12 cellular contexts compared by ENCODE assay signal in genomic region chr1:173410133-173410793, GRCh38.
DNase-seq lines count a peak whose midpoint lies in the region; ATAC-seq and TF ChIP-seq lines count a peak whose summit lies in the region.
"Had no signal": no experiment of that assay in that cellular context is flagged by ENCODE, and none has a peak within 500 bp of the region (broad histone marks: within the 10 kb centered on the region; RNA-seq: fewer than 3 reads in every experiment).

No MANE protein-coding gene starts in this region.

- H3K27ac ChIP-seq in CD4-positive, alpha-beta memory T cell (ENCODE audit: low read depth, low read length), result no peak overlapping the region
- H3K27ac ChIP-seq: C4-2B, SJSA1, tibial artery had no signal

- intact Hi-C loops in CD4-positive, alpha-beta memory T cell (cut with micrococcal nuclease), result no loop called here
- intact Hi-C loops in activated naive CD4-positive, alpha-beta T cell treated with anti-CD3 and anti-CD28 coated beads for 36 hours (cut with micrococcal nuclease), result loop anchor here (1.0 to 2.0 kb wide), 2 partner anchors 203 to 665 kb away; partner anchors contain the start of gene TNFSF4

- H3K9me3 Mint-ChIP-seq in CD4-positive, alpha-beta memory T cell, result no peaks in the 10 kb centered on the region
- H3K9me3 Mint-ChIP-seq in activated naive CD4-positive, alpha-beta T cell treated with anti-CD3 and anti-CD28 coated beads for 36 hours, result no peaks in the 10 kb centered on the region

- DNase-seq in CD4-positive, alpha-beta memory T cell, result peak in 3 of 5 donors; percentile 12 to 44 (median 22)
- peak; percentile 30 to 33 for DNase-seq in cardiac fibroblast (ENCODE audit: low read depth in 2 of 2)
- DNase-seq in DMS53 (lab: John Stamatoyannopoulos, UW), result no peak
- DNase-seq in DMS 273 treated with DMSO at 0.1 percent for 48 hours (lab: John Stamatoyannopoulos, UW), result no peak
- no peak for DNase-seq in HuH-7.5 (ENCODE audit: low spot score)
- DNase-seq in activated naive CD4-positive, alpha-beta T cell treated with anti-CD3 and anti-CD28 coated beads for 36 hours, result no peak
- DNase-seq: NCI-H1092 treated with DMSO at 0.1 percent for 48 hours had no signal

- ATAC-seq in GM21360 (IDR thresholded peaks at IDR 0.05; ENCODE audit: unreplicated experiment) (peak; percentile 0), HG03575 (IDR thresholded peaks at IDR 0.05; ENCODE audit: extremely low read depth, insufficient number of reproducible peaks, low FRiP score, unreplicated experiment) (peak; percentile 3)

- no peaks in the 10 kb centered on the region for H3K27me3 Mint-ChIP-seq in CD4-positive, alpha-beta memory T cell
- H3K27me3 Mint-ChIP-seq in activated naive CD4-positive, alpha-beta T cell treated with anti-CD3 and anti-CD28 coated beads for 36 hours (ENCODE audit: low read depth), result no peaks in the 10 kb centered on the region

- no peak for TF ChIP-seq CTCF in cardiac fibroblast (IDR thresholded peaks at IDR 0.05; ENCODE audit: low read depth, low read length)

- peak overlapping the region in 1 of 8 donors; percentile 58 for H3K4me3 Mint-ChIP-seq in CD4-positive, alpha-beta memory T cell
- no peak overlapping the region for H3K4me3 Mint-ChIP-seq in activated naive CD4-positive, alpha-beta T cell treated with anti-CD3 and anti-CD28 coated beads for 36 hours

- no peaks in the 10 kb centered on the region for H3K36me3 ChIP-seq in CD4-positive, alpha-beta memory T cell (ENCODE audit: insufficient read depth, low read length)
- H3K36me3 ChIP-seq: SJSA1 had no signal

- peaks cover 20 to 33% (median 26%) of the 10 kb centered on the region in 4 donors for H3K4me1 Mint-ChIP-seq in CD4-positive, alpha-beta memory T cell
- H3K4me1 Mint-ChIP-seq in activated naive CD4-positive, alpha-beta T cell treated with anti-CD3 and anti-CD28 coated beads for 36 hours (ENCODE audit: low read depth), result peaks cover 36% of the 10 kb centered on the region

- H3K27ac Mint-ChIP-seq in CD4-positive, alpha-beta memory T cell, result peak overlapping the region in 5 of 7 donors; percentile 25 to 87 (median 60)
- H3K27ac Mint-ChIP-seq in activated naive CD4-positive, alpha-beta T cell treated with anti-CD3 and anti-CD28 coated beads for 36 hours, result no peak overlapping the region

- POLR2A ChIA-PET in CD4-positive, alpha-beta memory T cell (lab: Charles Lee; ENCODE audit: partially characterized antibody), result no interaction called here

- no peak overlapping the region for H3K4me3 ChIP-seq in CD4-positive, alpha-beta memory T cell (ENCODE audit: low read length in 2 of 2)
- no peak overlapping the region for H3K4me3 ChIP-seq in cardiac fibroblast (replicated peaks in 1 of 2; ENCODE audit: low read depth in 2 of 2, low read length in 2 of 2)
- H3K4me3 ChIP-seq: SJSA1, tibial artery had no signal

- CTCF ChIA-PET in CD4-positive, alpha-beta memory T cell (lab: Charles Lee; ENCODE audit: partially characterized antibody), result interaction anchor here (2.4 to 3.0 kb wide), 2 partner anchors 10 to 665 kb away, joined by 9 to 13 read pairs; no protein-coding TSS in a partner anchor
- CTCF ChIA-PET in activated naive CD4-positive, alpha-beta T cell treated with anti-CD3 and anti-CD28 coated beads for 36 hours (lab: Charles Lee), result interaction anchor here (1.0 to 2.0 kb wide), 2 partner anchors 19 to 352 kb away, joined by 3 to 6 read pairs; no protein-coding TSS in a partner anchor

- H3K27me3 ChIP-seq in CD4-positive, alpha-beta memory T cell (ENCODE audit: insufficient read depth, low read length), result no peaks in the 10 kb centered on the region
- H3K27me3 ChIP-seq: SJSA1, tibial artery had no signal

- peaks cover 10 to 20% of the 10 kb centered on the region in 2 donors for H3K36me3 Mint-ChIP-seq in CD4-positive, alpha-beta memory T cell
- no peaks in the 10 kb centered on the region for H3K36me3 Mint-ChIP-seq in activated naive CD4-positive, alpha-beta T cell treated with anti-CD3 and anti-CD28 coated beads for 36 hours (ENCODE audit: low read depth)

- H3K9me3 ChIP-seq in CD4-positive, alpha-beta memory T cell (ENCODE audit: control insufficient read depth in 1 of 2, low read length in 2 of 2), result no peaks in the 10 kb centered on the region
- H3K9me3 ChIP-seq: SJSA1, tibial artery had no signal

- H3K4me1 ChIP-seq in CD4-positive, alpha-beta memory T cell (ENCODE audit: insufficient read depth, low read length), result peaks cover 29% of the 10 kb centered on the region

Comparison
In these comparisons a context has a peak if more than half of its experiments do, and no peak if none do; other contexts are left out.
1. DNase-seq: peak in CD4-positive, alpha-beta memory T cell (3 of 5) and cardiac fibroblast (2 of 2); none in DMS53 (single experiment), DMS 273 treated with DMSO at 0.1 percent for 48 hours (single experiment), HuH-7.5 (single experiment) and activated naive CD4-positive, alpha-beta T cell treated with anti-CD3 and anti-CD28 coated beads for 36 hours (single experiment).